8 cellular contexts compared by ENCODE assay signal in the genomic region with DNA sequence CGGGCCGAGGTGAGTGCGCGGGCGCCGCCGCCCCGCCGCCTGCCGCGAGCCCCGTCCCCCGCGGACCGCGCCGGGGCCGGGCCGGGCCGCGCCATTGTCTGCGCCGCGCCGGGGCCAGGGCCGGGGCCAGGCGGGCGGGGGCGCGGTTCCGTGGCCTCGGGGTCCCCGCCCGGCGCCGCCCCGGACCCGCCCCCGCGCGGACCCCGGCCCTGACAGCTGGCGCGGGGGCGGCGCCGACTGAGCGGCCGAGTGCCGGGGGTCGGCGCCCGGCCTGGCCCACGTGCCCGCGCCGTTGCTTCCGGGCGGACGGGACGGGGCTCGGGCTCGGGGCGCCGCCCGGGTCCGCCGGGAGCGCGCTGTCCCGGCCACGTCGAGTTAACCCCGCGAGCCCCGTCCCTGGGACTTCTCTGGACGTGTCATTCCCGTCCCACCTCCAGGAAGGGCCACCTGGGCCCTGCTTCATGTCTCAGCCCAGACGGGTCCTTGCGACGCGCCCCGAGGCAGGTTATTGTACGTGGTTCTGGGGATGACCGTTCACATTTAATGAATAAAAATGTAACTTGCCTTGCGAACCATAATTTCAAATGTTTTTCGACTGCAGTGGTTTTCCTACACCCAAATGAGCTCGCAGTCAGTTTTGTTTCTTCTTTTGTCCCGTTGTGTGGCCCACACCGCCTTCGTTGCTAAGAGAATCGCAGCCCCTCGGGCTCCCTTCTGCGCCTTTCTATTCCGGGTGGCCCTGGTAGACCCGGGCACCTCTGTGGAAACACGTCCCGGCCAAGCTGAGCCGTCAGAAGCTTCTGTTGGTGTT. TPM values are rescaled to one million over a fixed set of nuclear protein-coding genes. Genes with fewer than 3 reads are reported as not detected.
DNase-seq lines count a peak whose midpoint lies in the region; ATAC-seq, FAIRE-seq and TF ChIP-seq lines count a peak whose summit lies in the region.

No MANE protein-coding gene starts in this region.

- H3K4me3 ChIP-seq in OCI-LY3 (ENCODE audit: low read length) (peak overlapping the region; percentile 81), bronchial epithelial cell (ENCODE audit: low read depth, low read length) (peak overlapping the region; percentile 76), suprapubic skin (peak overlapping the region; percentile 77)

- H3K79me2 ChIP-seq in OCI-LY3 (ENCODE audit: low read length), result peaks cover 53% of the 10 kb centered on the region

- ATAC-seq in HG02840 (IDR thresholded peaks at IDR 0.05; ENCODE audit: low FRiP score, unreplicated experiment) (peak; percentile 23), left lobe of liver (no peak)

- peak overlapping the region; percentile 70 for H3K9ac ChIP-seq in OCI-LY3 (ENCODE audit: low read length)

- no peak overlapping the region for H2AFZ ChIP-seq in OCI-LY3 (ENCODE audit: low read depth, low read length)

- H3K27ac ChIP-seq in OCI-LY3 (ENCODE audit: low read length) (peak overlapping the region; percentile 19), suprapubic skin (peak overlapping the region; percentile 75)

- 2% methylated on average over 41 of the region's 99 CpGs for WGBS in suprapubic skin

- peak overlapping the region; percentile 94 for H3K4me2 ChIP-seq in OCI-LY3 (ENCODE audit: low read length)

- no peak for TF ChIP-seq CTCF in GM13976 (IDR thresholded peaks at IDR 0.05; ENCODE audit: borderline replicate concordance, control extremely low read depth, extremely low read depth, insufficient read depth, missing control alignments)
- TF ChIP-seq CTCF in OCI-LY3 (IDR thresholded peaks at IDR 0.05; ENCODE audit: low read depth, low read length), result no peak
- TF ChIP-seq CTCF in bronchial epithelial cell (IDR thresholded peaks at IDR 0.05; ENCODE audit: insufficient read depth, low read length, severe bottlenecking), result no peak
- TF ChIP-seq CTCF in suprapubic skin (IDR thresholded peaks at IDR 0.05), result no peak

- H3K4me1 ChIP-seq in OCI-LY3 (ENCODE audit: low read length) (peaks cover 10% of the 10 kb centered on the region), suprapubic skin (peaks cover 37% of the 10 kb centered on the region)

- DNase-seq in ACHN (peak; percentile 19), GM13976 (ENCODE audit: low spot score) (peak; percentile 60), bronchial epithelial cell (ENCODE audit: low read depth) (no peak), left lobe of liver (ENCODE audit: low spot score) (peak; percentile 62), suprapubic skin (ENCODE audit: low spot score in 2 of 2) (no peak), DMS153 treated with DMSO at 0.1 percent for 48 hours (lab: John Stamatoyannopoulos, UW; ENCODE audit: unreplicated experiment) (no peak)

- H3K27me3 ChIP-seq in OCI-LY3 (ENCODE audit: low read depth, low read length) (no peaks in the 10 kb centered on the region), bronchial epithelial cell (ENCODE audit: control insufficient read depth, insufficient read depth, low read length) (peaks cover 9% of the 10 kb centered on the region), suprapubic skin (peaks cover 14% of the 10 kb centered on the region)

- TF ChIP-seq EP300 in suprapubic skin (IDR thresholded peaks at IDR 0.05), result no peak

- H3K9me3 ChIP-seq in OCI-LY3 (ENCODE audit: insufficient read depth, low read length) (no peaks in the 10 kb centered on the region), suprapubic skin (no peaks in the 10 kb centered on the region)

- in situ Hi-C loops in ACHN (cut with HindIII; ENCODE audit: low pct_ligation_motif_present, low pct_unique_long_range_greater_than_20kb, low sequenced_read_pairs), result no loop called here
- in situ Hi-C loops in GM13976 (cut with MboI; ENCODE audit: low sequenced_read_pairs, unreplicated experiment), result no loop called here

- FAIRE-seq in bronchial epithelial cell (lab: Jason Lieb, UNC), result no peak

- no peaks in the 10 kb centered on the region for H3K36me3 ChIP-seq in OCI-LY3 (replicated peaks; ENCODE audit: low read depth, low read length)
- H3K36me3 ChIP-seq in bronchial epithelial cell (ENCODE audit: control insufficient read depth, insufficient read depth, low read length), result peaks cover 2% of the 10 kb centered on the region
- H3K36me3 ChIP-seq in suprapubic skin, result no peaks in the 10 kb centered on the region

- TF ChIP-seq POLR2A in suprapubic skin (IDR thresholded peaks at IDR 0.05), result no peak

- peaks cover 29% of the 10 kb centered on the region for H4K20me1 ChIP-seq in OCI-LY3 (ENCODE audit: insufficient read depth, low read length)

RNA-seq across cellular contexts. Expression of gene ZBED4, which starts 0.5 kb away (rescaled TPM):
- total RNA-seq in bronchial epithelial cell (14.0 and 15.7 TPM in 2 replicates), left lobe of liver (4.7 TPM), suprapubic skin (10 to 100 TPM; 11.9 to 19.4 (median 18.2) TPM)

RNA-seq across cellular contexts. Expression of gene BRD1, which starts 26.5 kb away (rescaled TPM):
- total RNA-seq in bronchial epithelial cell (18.2 and 28.0 TPM in 2 replicates), left lobe of liver (17.9 TPM), suprapubic skin (100 to 1,000 TPM in 1 of 4 donors, 10 to 100 TPM in 3; 69.3 to 116 (median 81.1) TPM)

Comparison
In these comparisons a context has a peak if more than half of its experiments do, and no peak if none do; other contexts are left out.
1. DNase-seq: peak in ACHN (single experiment), GM13976 (single experiment) and left lobe of liver (single experiment); none in bronchial epithelial cell (single experiment), suprapubic skin (0 of 2) and DMS153 treated with DMSO at 0.1 percent for 48 hours (single experiment).
2. Peak in every context shown above with its lines, with median percentiles within 50 percentile points of each other: H3K4me3 ChIP-seq.